8 cellular contexts compared by ENCODE assay signal in genomic region chr19:55062735-55063491, GRCh38. TPM values are rescaled to one million over a fixed set of nuclear protein-coding genes. Genes with fewer than 3 reads are reported as not detected.
DNase-seq lines count a peak whose midpoint lies in the region; ATAC-seq, FAIRE-seq and TF ChIP-seq lines count a peak whose summit lies in the region.

Gene RDH13 (minus strand): TSS chr19:55063148. CDS start chr19:55063032, 116 bp downstream.

- TF ChIP-seq POLR2A in endothelial cell of umbilical vein (IDR thresholded peaks at IDR 0.05; ENCODE audit: low read depth, low read length), result no peak

- POLR2A ChIA-PET in endothelial cell of umbilical vein (lab: Charles Lee), result interaction anchor here (0.6 kb wide), 1 partner anchor 15 kb away, joined by 4 read pairs; no protein-coding TSS in a partner anchor

- CTCF ChIA-PET in endothelial cell of umbilical vein (lab: Charles Lee), result interaction anchor here (0.6 to 1.9 kb wide), 4 partner anchors 24 to 182 kb away, joined by 3 to 9 read pairs (median 3); partner anchors contain the start of gene GP6

- no peaks in the 10 kb centered on the region for H3K9me1 ChIP-seq in endothelial cell of umbilical vein (replicated peaks; ENCODE audit: control insufficient read depth, extremely low read depth, insufficient read depth, low read length)

- peak; percentile 90 for ATAC-seq in GM21447 (IDR thresholded peaks at IDR 0.05; ENCODE audit: unreplicated experiment)

- H3K79me2 ChIP-seq in OCI-LY3 (ENCODE audit: low read length), result peaks cover 21% of the 10 kb centered on the region
- H3K79me2 ChIP-seq in endothelial cell of umbilical vein (ENCODE audit: control insufficient read depth, insufficient read depth, low read length), result peaks cover 15% of the 10 kb centered on the region

- H3K4me1 ChIP-seq in OCI-LY3 (ENCODE audit: low read length) (peaks cover 9% of the 10 kb centered on the region), endothelial cell of umbilical vein (ENCODE audit: control insufficient read depth, extremely low read depth, insufficient read depth, low read length) (peaks cover 8% of the 10 kb centered on the region)

- peak; percentile 97 for FAIRE-seq in endothelial cell of umbilical vein (lab: Jason Lieb, UNC)

- no peak within 1 kb of the TSS for H2AFZ ChIP-seq in OCI-LY3 (ENCODE audit: low read depth, low read length)
- H2AFZ ChIP-seq in endothelial cell of umbilical vein (ENCODE audit: low read depth, low read length), result peak within 1 kb of the TSS; percentile 85

- peaks cover 12% of the 10 kb centered on the region for H3K36me3 ChIP-seq in OCI-LY3 (replicated peaks; ENCODE audit: low read depth, low read length)
- no peaks in the 10 kb centered on the region for H3K36me3 ChIP-seq in endothelial cell of umbilical vein (ENCODE audit: control insufficient read depth in 2 of 2, extremely low read depth in 1 of 2, insufficient read depth in 2 of 2, low read length in 2 of 2)

- peak within 1 kb of the TSS; percentile 100 for H3K4me2 ChIP-seq in OCI-LY3 (ENCODE audit: low read length)
- H3K4me2 ChIP-seq in endothelial cell of umbilical vein (ENCODE audit: insufficient read depth, low read length), result peak within 1 kb of the TSS; percentile 43

- intact Hi-C loops in endothelial cell of umbilical vein (cut with micrococcal nuclease), result loop anchor here (1.0 to 5.0 kb wide), 3 partner anchors 49 to 601 kb away; partner anchors contain the start of genes LENG9 and PPP1R12C

- H3K9me3 ChIP-seq in OCI-LY3 (ENCODE audit: insufficient read depth, low read length) (no peaks in the 10 kb centered on the region), endothelial cell of umbilical vein (replicated peaks; ENCODE audit: control insufficient read depth, insufficient read depth, low read length) (no peaks in the 10 kb centered on the region)

- H3K9ac ChIP-seq in OCI-LY3 (ENCODE audit: low read length) (peak within 1 kb of the TSS; percentile 91), endothelial cell of umbilical vein (replicated peaks; ENCODE audit: extremely low read depth, insufficient read depth, low read length) (peak within 1 kb of the TSS; percentile 76)

- H3K4me3 ChIP-seq in OCI-LY3 (ENCODE audit: low read length) (peak within 1 kb of the TSS; percentile 93), endothelial cell of umbilical vein (replicated peaks in 1 of 3; ENCODE audit: insufficient read depth in 1 of 3, low read depth in 1 of 3, low read length in 3 of 3) (peak within 1 kb of the TSS; percentile 53 to 84 (median 55))

- H3K27me3 ChIP-seq in OCI-LY3 (ENCODE audit: low read depth, low read length) (peaks cover 14% of the 10 kb centered on the region), endothelial cell of umbilical vein (ENCODE audit: control insufficient read depth in 2 of 2, insufficient read depth in 2 of 2, low read length in 2 of 2) (peaks cover 12 to 13% of the 10 kb centered on the region in 2 experiments)

- H4K20me1 ChIP-seq in OCI-LY3 (ENCODE audit: insufficient read depth, low read length), result 0 out of 2 replicates have a peak, but pooled peaks cover 8% of the 10 kb centered on the region
- H4K20me1 ChIP-seq in endothelial cell of umbilical vein (replicated peaks; ENCODE audit: control insufficient read depth, extremely low read depth, insufficient read depth, low read length), result no peaks in the 10 kb centered on the region

- no TSS peak for BruUV-seq in endothelial cell of umbilical vein (replicated peaks; lab: Mats Ljungman, UMichigan)

- H3K27ac ChIP-seq in OCI-LY3 (ENCODE audit: low read length), result peak within 1 kb of the TSS; percentile 24; the same call in 1 of the 2 replicates
- peak within 1 kb of the TSS; percentile 38 for H3K27ac ChIP-seq in endothelial cell of umbilical vein (ENCODE audit: insufficient read depth, low read depth, low read length)

- DNase-seq in COR-L47 (lab: John Stamatoyannopoulos, UW) (peak; percentile 88), HuH-7.5 (ENCODE audit: low spot score) (peak; percentile 96), endothelial cell of umbilical vein (ENCODE audit: low read depth, low spot score) (peak; percentile 96), midbrain (lab: John Stamatoyannopoulos, UW) (peak; percentile 86)
- peak; percentile 97 for DNase-seq in activated CD8-positive, alpha-beta memory T cell treated with anti-CD3 and anti-CD28 coated beads, Interleukin-2, amount 50 U/mL, for 24 hours (ENCODE audit: extremely low read depth)
- DNase-seq in stimulated activated CD8-positive, alpha-beta memory T cell treated with anti-CD3 and anti-CD28 coated beads, Interleukin-15, amount 100 ng/mL, for 4 hours (ENCODE audit: low read depth in 2 of 2), result peak; percentile 89 to 95

- dilution Hi-C loops in endothelial cell of umbilical vein (cut with MboI; ENCODE audit: extremely low pct_ligation_motif_present, low sequenced_read_pairs), result no loop called here

- TF ChIP-seq CTCF in OCI-LY3 (IDR thresholded peaks at IDR 0.05; ENCODE audit: low read depth, low read length) (no peak), endothelial cell of umbilical vein (IDR thresholded peaks at IDR 0.05; ENCODE audit: extremely low read depth in 1 of 2, insufficient read depth in 1 of 2, low read depth in 1 of 2, low read length in 2 of 2) (no peak)

TF ChIP-seq in endothelial cell of umbilical vein, 7 proteins besides CTCF, POLR2A, EP300 and RAD21:
- peak; percentile 72 for TF ChIP-seq POLR2AphosphoS5 (IDR thresholded peaks at IDR 0.05; ENCODE audit: insufficient read depth, low read depth, low read length)
- no peak for TF ChIP-seq GATA2 (IDR thresholded peaks at IDR 0.05; ENCODE audit: insufficient read depth, insufficient read length, low read depth, low read length)
- TF ChIP-seq, protein P1, sequence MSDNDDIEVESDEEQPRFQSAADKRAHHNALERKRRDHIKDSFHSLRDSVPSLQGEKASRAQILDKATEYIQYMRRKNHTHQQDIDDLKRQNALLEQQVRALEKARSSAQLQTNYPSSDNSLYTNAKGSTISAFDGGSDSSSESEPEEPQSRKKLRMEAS (IDR thresholded peaks at IDR 0.05; ENCODE audit: insufficient read depth, insufficient read length), result no peak
- TF ChIP-seq MYC (IDR thresholded peaks at IDR 0.05; ENCODE audit: low read depth, low read length), result no peak
- TF ChIP-seq FOS (IDR thresholded peaks at IDR 0.05; ENCODE audit: borderline replicate concordance, insufficient read depth, low read length), result peak; percentile 6
- peak; percentile 70 for TF ChIP-seq JUN (IDR thresholded peaks at IDR 0.05; ENCODE audit: borderline replicate concordance, insufficient read depth, insufficient read length, low read depth)
- no peak for TF ChIP-seq EZH2 (IDR thresholded peaks at IDR 0.05; ENCODE audit: borderline replicate concordance, low read depth, low read length, severe bottlenecking)

RNA-seq across cellular contexts. Expression of gene RDH13, which starts in this region (rescaled TPM):
- 14.0 and 19.6 TPM in 2 replicates for total RNA-seq in endothelial cell of umbilical vein
- polyA plus RNA-seq in endothelial cell of umbilical vein, result 8.7 and 9.5 TPM in 2 replicates
- 6.0 and 6.5 TPM in 2 replicates for polyA plus RNA-seq in endothelial cell of umbilical vein (2011; cell fraction: cytosol; rRNA removed)
- polyA plus RNA-seq in endothelial cell of umbilical vein (2011; cell fraction: nucleus; rRNA removed), result 10.5 and 13.6 TPM in 2 replicates
- polyA plus RNA-seq in endothelial cell of umbilical vein (2012), result 16.0 and 18.7 TPM in 2 replicates
- polyA minus RNA-seq in endothelial cell of umbilical vein, result 8.3 and 11.4 TPM in 2 replicates
- 18.4 TPM for polyA minus RNA-seq in endothelial cell of umbilical vein (2011; cell fraction: cytosol; rRNA and poly(A)+ RNA removed)
- polyA minus RNA-seq in endothelial cell of umbilical vein (2011; cell fraction: nucleus; rRNA and poly(A)+ RNA removed), result 6.1 and 10.9 TPM in 2 replicates

Comparison
In these comparisons a context has a peak if more than half of its experiments do, and no peak if none do; other contexts are left out.
1. Peak in every context shown above with its lines: DNase-seq, ATAC-seq, H3K4me3 ChIP-seq and H3K27ac ChIP-seq.